In genomic region chr1:194114288-194114687, GRCh38 we compare ENCODE assay signal across 3 cellular contexts.
TF ChIP-seq lines count a peak whose summit lies in the region.

No MANE protein-coding gene starts in this region.

TF ChIP-seq in SK-N-SH treated with all-trans-retinoic acid at 6 μM for 48 hours, 23 proteins besides CTCF, POLR2A, EP300 and RAD21:
- no peak for TF ChIP-seq RARB (CRISPR knock-in tag; IDR thresholded peaks at IDR 0.05)

TF ChIP-seq in SK-N-SH, 30 proteins besides CTCF, POLR2A, EP300 and RAD21:
- TF ChIP-seq MXI1 (IDR thresholded peaks at IDR 0.05; ENCODE audit: low read depth, low read length) (no peak), RFX5 (IDR thresholded peaks at IDR 0.05; ENCODE audit: low read length) (no peak)
TF ChIP-seq in SK-N-SH: peak in this region for 0.

TF ChIP-seq in H1, 55 proteins besides CTCF, POLR2A, EP300 and RAD21:
- TF ChIP-seq HDAC2 (IDR thresholded peaks at IDR 0.05; ENCODE audit: borderline replicate concordance in 1 of 2, low read depth in 2 of 2, low read length in 2 of 2), result no peak
- no peak for TF ChIP-seq CEBPB (IDR thresholded peaks at IDR 0.05; ENCODE audit: low read depth, low read length)
- TF ChIP-seq POLR2AphosphoS5 (IDR thresholded peaks at IDR 0.05; ENCODE audit: low read depth, low read length), result no peak
- no peak for TF ChIP-seq CBX5 (IDR thresholded peaks at IDR 0.05; ENCODE audit: low read depth, low read length)
- TF ChIP-seq RNF2 (IDR thresholded peaks at IDR 0.05; ENCODE audit: borderline replicate concordance, low read depth, low read length, missing control alignments, poor library complexity, severe bottlenecking), result no peak
- TF ChIP-seq POU5F1 (IDR thresholded peaks at IDR 0.05; ENCODE audit: low read depth, low read length), result no peak
- TF ChIP-seq CHD2 (IDR thresholded peaks at IDR 0.05; ENCODE audit: low read length), result no peak
- TF ChIP-seq TAF1 (IDR thresholded peaks at IDR 0.05; ENCODE audit: low read depth, low read length), result no peak
